ENCODE assay signal across 11 cellular contexts in genomic region chr15:90813796-90814192, GRCh38. TPM values are rescaled to one million over a fixed set of nuclear protein-coding genes. Genes with fewer than 3 reads are reported as not detected.
A peak's percentile ranks its signal among the peaks of the same experiment; 100 is the strongest.
DNase-seq lines count a peak whose midpoint lies in the region; ATAC-seq and TF ChIP-seq lines count a peak whose summit lies in the region.
"Had no signal": no experiment of that assay in that cellular context is flagged by ENCODE, and none has a peak within 500 bp of the region (broad histone marks: within the 10 kb centered on the region; RNA-seq: fewer than 3 reads in every experiment).

No MANE protein-coding gene starts in this region.

- no peak overlapping the region for H3K27ac ChIP-seq in CD8-positive, alpha-beta memory T cell (ENCODE audit: low read depth, low read length)
- H3K27ac ChIP-seq in tibial artery: no peak overlapping the region
- no peak overlapping the region for H3K27ac ChIP-seq in effector memory CD4-positive, alpha-beta T cell (ENCODE audit: insufficient read depth, low read length, poor library complexity, severe bottlenecking)

- no peaks in the 10 kb centered on the region for H3K36me3 ChIP-seq in CD8-positive, alpha-beta memory T cell (ENCODE audit: insufficient read depth, low read length)
- no peaks in the 10 kb centered on the region for H3K36me3 ChIP-seq in tibial artery
- no peaks in the 10 kb centered on the region for H3K36me3 ChIP-seq in effector memory CD4-positive, alpha-beta T cell (ENCODE audit: control insufficient read depth, insufficient read depth, low read length)

- H3K27me3 ChIP-seq in CD8-positive, alpha-beta memory T cell (ENCODE audit: insufficient read depth, low read length, poor library complexity, severe bottlenecking): no peaks in the 10 kb centered on the region
- no peaks in the 10 kb centered on the region for H3K27me3 ChIP-seq in tibial artery
- no peaks in the 10 kb centered on the region for H3K27me3 ChIP-seq in effector memory CD4-positive, alpha-beta T cell (replicated peaks; ENCODE audit: control insufficient read depth, insufficient read depth, low read length, poor library complexity, severe bottlenecking)

- H3K4me1 ChIP-seq in CD8-positive, alpha-beta memory T cell (ENCODE audit: insufficient read depth, low read length): peaks cover 6% of the 10 kb centered on the region
- peaks cover 0 to 12% (median 0%) of the 10 kb centered on the region in 4 donors for H3K4me1 ChIP-seq in tibial artery
- H3K4me1 ChIP-seq in effector memory CD4-positive, alpha-beta T cell (ENCODE audit: control insufficient read depth, insufficient read depth, low read length, poor library complexity, severe bottlenecking): peaks cover 13% of the 10 kb centered on the region

- no peaks in the 10 kb centered on the region for H3K27me3 Mint-ChIP-seq in CD8-positive, alpha-beta memory T cell
- H3K27me3 Mint-ChIP-seq in activated T-helper 2 cell treated with anti-CD3 and anti-CD28 coated beads, Interferon-gamma antibody, Interleukin-2, Interleukin-4, amounts not matched to agents 10 μg/mL and 5 μg/mL and 100 μg/mL, durations not matched to agents 14 hours and 24 hours and 36 hours (ENCODE audit: low read depth): no peaks in the 10 kb centered on the region
- H3K27me3 Mint-ChIP-seq in mesothelial cell of epicardium (ENCODE audit: low read depth): no peaks in the 10 kb centered on the region

- POLR2A ChIA-PET in CD8-positive, alpha-beta memory T cell (lab: Charles Lee): interaction anchor here (0.6 to 1.4 kb wide), 2 partner anchors 24 to 150 kb away, joined by 3 to 4 read pairs; no protein-coding TSS in a partner anchor

- no peak overlapping the region for H3K4me3 ChIP-seq in CD8-positive, alpha-beta memory T cell (ENCODE audit: low read length)
- H3K4me3 ChIP-seq in tibial artery: no peak overlapping the region
- H3K4me3 ChIP-seq in effector memory CD4-positive, alpha-beta T cell (ENCODE audit: insufficient read depth, low read depth, low read length, poor library complexity, severe bottlenecking): no peak overlapping the region

- peak overlapping the region in 7 of 8 donors; percentile 74 to 98 (median 89) for H3K27ac Mint-ChIP-seq in CD8-positive, alpha-beta memory T cell
- H3K27ac Mint-ChIP-seq in activated T-helper 2 cell treated with anti-CD3 and anti-CD28 coated beads, Interferon-gamma antibody, Interleukin-2, Interleukin-4, amounts not matched to agents 10 μg/mL and 5 μg/mL and 100 μg/mL, durations not matched to agents 14 hours and 24 hours and 36 hours: peak overlapping the region; percentile 97
- H3K27ac Mint-ChIP-seq in mesothelial cell of epicardium: peak overlapping the region; percentile 55

- H3K4me3 Mint-ChIP-seq in CD8-positive, alpha-beta memory T cell: peak overlapping the region in 5 of 7 donors; percentile 23 to 56 (median 46)
- peak overlapping the region; percentile 52 for H3K4me3 Mint-ChIP-seq in activated T-helper 2 cell treated with anti-CD3 and anti-CD28 coated beads, Interferon-gamma antibody, Interleukin-2, Interleukin-4, amounts not matched to agents 10 μg/mL and 5 μg/mL and 100 μg/mL, durations not matched to agents 14 hours and 24 hours and 36 hours (ENCODE audit: low read depth)
- no peak overlapping the region for H3K4me3 Mint-ChIP-seq in mesothelial cell of epicardium

- H3K36me3 Mint-ChIP-seq in CD8-positive, alpha-beta memory T cell: peaks cover 0 to 30% (median 13%) of the 10 kb centered on the region in 3 donors
- peaks cover 72% of the 10 kb centered on the region for H3K36me3 Mint-ChIP-seq in activated T-helper 2 cell treated with anti-CD3 and anti-CD28 coated beads, Interferon-gamma antibody, Interleukin-2, Interleukin-4, amounts not matched to agents 10 μg/mL and 5 μg/mL and 100 μg/mL, durations not matched to agents 14 hours and 24 hours and 36 hours (ENCODE audit: low read depth)
- peaks cover 3% of the 10 kb centered on the region for H3K36me3 Mint-ChIP-seq in mesothelial cell of epicardium

- ATAC-seq in activated CD4-positive, CD25-positive, alpha-beta regulatory T cell treated with anti-CD3 and anti-CD28 coated beads, Interleukin-2, amount 50 U/mL, for 24 hours: no peak
- ATAC-seq in GM18907 (IDR thresholded peaks at IDR 0.05; ENCODE audit: unreplicated experiment): no peak

- H3K9me3 Mint-ChIP-seq in CD8-positive, alpha-beta memory T cell: no peaks in the 10 kb centered on the region
- H3K9me3 Mint-ChIP-seq in activated T-helper 2 cell treated with anti-CD3 and anti-CD28 coated beads, Interferon-gamma antibody, Interleukin-2, Interleukin-4, amounts not matched to agents 10 μg/mL and 5 μg/mL and 100 μg/mL, durations not matched to agents 14 hours and 24 hours and 36 hours: no peaks in the 10 kb centered on the region
- no peaks in the 10 kb centered on the region for H3K9me3 Mint-ChIP-seq in mesothelial cell of epicardium

- TF ChIP-seq CTCF in mesothelial cell of epicardium (IDR thresholded peaks at IDR 0.05; ENCODE audit: unreplicated experiment) (no peak), tibial artery (IDR thresholded peaks at IDR 0.05) (no peak)

- peaks cover 35 to 54% (median 47%) of the 10 kb centered on the region in 3 donors for H3K4me1 Mint-ChIP-seq in CD8-positive, alpha-beta memory T cell
- peaks cover 84% of the 10 kb centered on the region for H3K4me1 Mint-ChIP-seq in activated T-helper 2 cell treated with anti-CD3 and anti-CD28 coated beads, Interferon-gamma antibody, Interleukin-2, Interleukin-4, amounts not matched to agents 10 μg/mL and 5 μg/mL and 100 μg/mL, durations not matched to agents 14 hours and 24 hours and 36 hours (ENCODE audit: low read depth)
- peaks cover 13% of the 10 kb centered on the region for H3K4me1 Mint-ChIP-seq in mesothelial cell of epicardium

- intact Hi-C loops in activated T-helper 2 cell treated with anti-CD3 and anti-CD28 coated beads, Interferon-gamma antibody, Interleukin-2, Interleukin-4, amounts not matched to agents 10 μg/mL and 5 μg/mL and 100 μg/mL, durations not matched to agents 14 hours and 24 hours and 36 hours (cut with micrococcal nuclease): loop anchor here (2.0 kb wide), 1 partner anchor 39 kb away; no protein-coding TSS in a partner anchor
- intact Hi-C loops in tibial artery (cut with DNase I; ENCODE audit: low total_unique reads): no loop called here

- H3K9me3 ChIP-seq in CD8-positive, alpha-beta memory T cell (ENCODE audit: low read length): no peaks in the 10 kb centered on the region
- no peaks in the 10 kb centered on the region for H3K9me3 ChIP-seq in tibial artery
- H3K9me3 ChIP-seq in effector memory CD4-positive, alpha-beta T cell (ENCODE audit: control insufficient read depth, low read length): no peaks in the 10 kb centered on the region

- DNase-seq in CD8-positive, alpha-beta memory T cell: no peak
- peak; percentile 64 for DNase-seq in HT-29 (ENCODE audit: low spot score)
- no peak for DNase-seq in activated T-helper 2 cell treated with anti-CD3 and anti-CD28 coated beads, Interferon-gamma antibody, Interleukin-2, Interleukin-4, amounts not matched to agents 10 μg/mL and 5 μg/mL and 100 μg/mL, durations not matched to agents 14 hours and 24 hours and 36 hours (ENCODE audit: low spot score)
- DNase-seq in mesothelial cell of epicardium (ENCODE audit: low spot score in 2 of 2, unreplicated experiment in 2 of 2): no peak
- DNase-seq in tibial artery: no peak
- no peak for DNase-seq in effector memory CD4-positive, alpha-beta T cell
- DNase-seq: KG1; NCI-H2171; stimulated activated CD4-positive, alpha-beta T cell treated with anti-CD3 and anti-CD28 coated beads, Interleukin-2, amount 100 ng/mL, for 24 hours had no signal

- CTCF ChIA-PET in CD8-positive, alpha-beta memory T cell (lab: Charles Lee): interaction anchor here (1.4 kb wide), 1 partner anchor 121 kb away, joined by 5 read pairs; the partner anchor contains the start of gene UNC45A

RNA-seq across cellular contexts. Expression of gene FURIN, which starts 54.6 kb away (rescaled TPM):
- 100 to 1,000 TPM; 121 to 124 TPM for total RNA-seq in CD8-positive, alpha-beta memory T cell
- 11.7 TPM for polyA plus RNA-seq in CD8-positive, alpha-beta memory T cell
- 54.5 and 63.4 TPM in 2 replicates for total RNA-seq in HT-29 (2014; rRNA removed; shearing (Covaris generic))
- total RNA-seq in activated T-helper 2 cell treated with anti-CD3 and anti-CD28 coated beads, Interferon-gamma antibody, Interleukin-2, Interleukin-4, amounts not matched to agents 10 μg/mL and 5 μg/mL and 100 μg/mL, durations not matched to agents 14 hours and 24 hours and 36 hours: 564 and 570 TPM in 2 replicates
- total RNA-seq in mesothelial cell of epicardium: 97.7 to 98.8 TPM (median 98.8 TPM) in 3 replicates
